In the genomic region with DNA sequence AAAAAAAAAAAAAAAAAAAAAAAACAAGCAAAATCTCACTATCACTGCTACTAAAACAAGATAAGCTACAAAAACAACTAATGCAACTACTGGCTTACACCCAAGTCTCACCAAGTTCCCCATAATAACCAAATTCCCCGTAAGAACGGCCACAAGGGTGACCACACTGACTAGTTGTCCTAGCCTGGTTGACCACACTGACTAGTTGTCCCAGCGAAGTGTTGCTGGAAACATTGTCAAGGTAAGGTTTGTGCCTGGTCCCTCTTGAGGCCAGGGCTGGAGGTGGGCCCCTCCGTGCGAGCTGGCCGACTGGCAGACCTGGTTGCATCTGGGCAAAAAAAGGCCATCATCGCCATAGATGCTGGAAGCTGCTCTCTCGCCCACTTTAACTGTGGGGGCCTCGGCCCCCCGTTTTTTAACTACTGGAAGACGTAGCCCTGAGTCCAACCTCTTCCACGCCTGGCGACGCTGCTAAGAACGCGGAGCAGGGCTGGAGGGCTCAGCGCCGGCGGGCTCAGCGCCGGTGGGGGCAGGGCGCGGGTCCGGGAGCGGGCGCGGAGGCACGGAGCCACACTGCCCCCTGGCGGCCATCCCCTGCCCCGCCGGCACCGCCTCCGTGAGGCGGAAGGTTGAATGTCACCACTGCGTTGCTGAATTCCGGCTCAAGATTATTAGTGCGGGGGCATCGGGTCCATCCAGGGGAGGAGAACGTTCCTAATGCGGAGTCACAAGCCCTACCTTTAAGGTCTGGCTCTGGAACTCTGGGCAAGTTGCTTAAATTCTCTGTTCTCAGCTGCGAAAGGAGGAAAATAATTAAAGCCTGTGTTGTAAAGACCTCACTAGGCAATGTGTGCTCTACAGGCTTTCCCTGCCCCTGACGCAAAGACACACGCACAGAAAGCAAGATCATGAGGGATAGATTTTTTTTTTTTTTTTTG, we compare ENCODE assay signal across 8 cellular contexts.
DNase-seq lines count a peak whose midpoint lies in the region; ATAC-seq, FAIRE-seq and TF ChIP-seq lines count a peak whose summit lies in the region.

No MANE protein-coding gene starts in this region.

- TF ChIP-seq POLR2A in transverse colon (IDR thresholded peaks at IDR 0.05) = no peak

- H4K20me1 ChIP-seq in MM.1S (ENCODE audit: insufficient read depth, low read length) = no peaks in the 10 kb centered on the region

- H3F3A ChIP-seq in MM.1S (ENCODE audit: insufficient read depth, low read length) = no peaks in the 10 kb centered on the region

- intact Hi-C loops in heart right ventricle (cut with DNase I) (loop anchor here in 9 of 10 donors (2.0 to 10.0 kb wide), 13 partner anchors 151 to 876 kb away; partner anchors contain the start of gene PTCH1 (in 1 of the 9)), transverse colon (cut with DNase I; ENCODE audit: low total_unique reads) (loop anchor here (5.0 to 10.0 kb wide), 3 partner anchors 341 to 711 kb away; partner anchors contain the start of gene ERCC6L2)

- TF ChIP-seq CTCF in D721Med (IDR thresholded peaks at IDR 0.05; ENCODE audit: insufficient read depth, missing control alignments) (peak; percentile 75), MM.1S (IDR thresholded peaks at IDR 0.05; ENCODE audit: low read length) (peak; percentile 95), heart right ventricle (IDR thresholded peaks at IDR 0.05) (peak; percentile 93 to 99 (median 96)), transverse colon (IDR thresholded peaks at IDR 0.05) (peak; percentile 90 to 99 (median 99))

- ATAC-seq in GM21723 (IDR thresholded peaks at IDR 0.05; ENCODE audit: unreplicated experiment) (peak; percentile 84), heart right ventricle (peak; percentile 89 to 95 (median 92))

- H3K9me2 ChIP-seq in MM.1S (replicated peaks; ENCODE audit: insufficient read depth, low read length) = no peaks in the 10 kb centered on the region

- H3K36me3 ChIP-seq in MM.1S (replicated peaks; ENCODE audit: insufficient read depth, low read length) (no peaks in the 10 kb centered on the region), adipocyte (ENCODE audit: control insufficient read depth, insufficient read depth, low read length, severe bottlenecking) (no peaks in the 10 kb centered on the region), heart right ventricle (no peaks in the 10 kb centered on the region), transverse colon (no peaks in the 10 kb centered on the region)

- H3K27ac ChIP-seq in MM.1S (ENCODE audit: low read length) (no peak overlapping the region), heart right ventricle (peak overlapping the region in 9 of 10 donors; percentile 13 to 76 (median 37)), transverse colon (peak overlapping the region; percentile 50 to 77 (median 55))

- H3K27me3 ChIP-seq in MM.1S (replicated peaks; ENCODE audit: insufficient read depth, low read length) (no peaks in the 10 kb centered on the region), adipocyte (replicated peaks; ENCODE audit: control insufficient read depth, insufficient read depth, low read length) (peaks cover 25% of the 10 kb centered on the region), heart right ventricle (peaks cover 0 to 57% (median 49%) of the 10 kb centered on the region in 7 donors), transverse colon (peaks cover 4% of the 10 kb centered on the region)

- no peaks in the 10 kb centered on the region for H3K9me3 ChIP-seq in MM.1S (replicated peaks; ENCODE audit: insufficient read depth, low read length)
- no peaks in the 10 kb centered on the region for H3K9me3 ChIP-seq in adipocyte (ENCODE audit: control insufficient read depth, low read length)
- H3K9me3 ChIP-seq in heart right ventricle = no peaks in the 10 kb centered on the region
- no peaks in the 10 kb centered on the region for H3K9me3 ChIP-seq in transverse colon

- H3K79me2 ChIP-seq in MM.1S (ENCODE audit: low read length) = no peaks in the 10 kb centered on the region

- peak overlapping the region; percentile 50 for H3K4me3 ChIP-seq in MM.1S (ENCODE audit: low read length)
- H3K4me3 ChIP-seq in adipocyte (ENCODE audit: low read length) = peak overlapping the region; percentile 74
- peak overlapping the region in 9 of 10 donors; percentile 12 to 48 (median 40) for H3K4me3 ChIP-seq in heart right ventricle
- H3K4me3 ChIP-seq in transverse colon = peak overlapping the region in 3 of 4 donors; percentile 22 to 51 (median 28)

- 2 to 3% methylated on average over 42 to 43 of the region's 43 CpGs for WGBS in heart right ventricle, 2 donors
- 0 to 4% methylated on average over 7 to 30 of the region's 43 CpGs for WGBS in transverse colon (ENCODE audit: low coverage in 1 of 2), 2 donors

- H3K4me1 ChIP-seq in MM.1S (ENCODE audit: low read length) (no peaks in the 10 kb centered on the region), adipocyte (ENCODE audit: control insufficient read depth, insufficient read depth, low read length) (peaks cover 11% of the 10 kb centered on the region), heart right ventricle (peaks cover 5 to 34% (median 20%) of the 10 kb centered on the region in 9 donors), transverse colon (peaks cover 0 to 20% (median 9%) of the 10 kb centered on the region in 4 donors)

- in situ Hi-C loops in transverse colon (cut with MboI; ENCODE audit: low pct_ligation_motif_present in 1 of 4, low pct_unique_long_range_greater_than_20kb in 1 of 4, low sequenced_read_pairs in 3 of 4) = loop anchor here in 3 of 4 donors (10.0 to 25.0 kb wide), 3 partner anchors 156 to 493 kb away; no protein-coding TSS in a partner anchor

- TF ChIP-seq EP300 in transverse colon (IDR thresholded peaks at IDR 0.05; ENCODE audit: low read depth) = no peak

- DNase-seq in D721Med (ENCODE audit: insufficient read length, low spot score) (peak; percentile 84), MM.1S (peak; percentile 69), T follicular helper cell (ENCODE audit: low read depth) (peak; percentile 46), adipocyte (ENCODE audit: low read depth) (peak; percentile 84), heart right ventricle (peak; percentile 59 to 82), pons (ENCODE audit: low spot score) (peak; percentile 56), transverse colon (peak; percentile 82)

- no peak overlapping the region for H3K9ac ChIP-seq in MM.1S (ENCODE audit: low read length)
- H3K9ac ChIP-seq in adipocyte (ENCODE audit: low read length) = peak overlapping the region; percentile 59

- peak overlapping the region; percentile 68 for H3K4me2 ChIP-seq in MM.1S (ENCODE audit: low read depth, low read length)

- H2AFZ ChIP-seq in MM.1S (ENCODE audit: low read length) = peak overlapping the region; percentile 75

- FAIRE-seq in D721Med (lab: Jason Lieb, UNC) = no peak
